23 cellular contexts compared by ENCODE assay signal in the genomic region with DNA sequence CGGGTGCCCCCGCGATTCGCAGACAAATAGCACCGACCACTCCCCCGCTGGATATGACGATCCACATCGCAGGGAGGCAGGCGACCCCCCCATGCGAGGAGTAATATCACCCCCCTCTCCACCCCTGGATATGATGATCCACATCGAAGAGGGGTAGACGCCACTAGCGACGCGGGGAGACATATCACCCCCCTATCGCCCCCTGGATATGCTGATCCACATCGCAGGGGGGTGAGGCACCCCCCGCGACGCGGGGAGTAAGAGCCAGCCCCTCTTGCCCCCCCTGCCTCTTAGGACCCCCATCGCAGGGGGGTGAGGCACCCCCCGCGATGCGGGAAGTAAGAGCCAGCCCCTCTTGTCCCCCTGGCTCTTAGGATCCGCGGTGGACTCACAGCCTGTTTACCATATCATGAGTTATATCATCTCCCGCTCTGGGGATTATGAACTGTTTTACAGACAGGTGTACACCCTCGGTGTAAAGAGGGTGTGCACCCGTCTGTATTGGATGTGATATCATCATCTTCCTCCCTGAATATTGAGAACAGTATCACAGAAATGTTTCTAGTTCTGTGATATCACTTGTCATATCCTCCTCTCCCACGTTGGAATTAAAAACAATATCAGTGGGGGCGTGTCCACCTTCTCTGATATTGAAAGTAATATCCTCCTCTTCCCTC. TPM values are rescaled to one million over a fixed set of nuclear protein-coding genes. Genes with fewer than 3 reads are reported as not detected.
"Had no signal": no experiment of that assay in that cellular context is flagged by ENCODE, and none has a peak within 500 bp of the region (broad histone marks: within the 10 kb centered on the region; RNA-seq: fewer than 3 reads in every experiment).

No MANE protein-coding gene starts in this region.

- H3K36me3 Mint-ChIP-seq: immature natural killer cell had no signal

- H3K4me1 Mint-ChIP-seq: immature natural killer cell had no signal

- ATAC-seq: activated CD4-positive, CD25-positive, alpha-beta regulatory T cell treated with anti-CD3 and anti-CD28 coated beads, Interleukin-2, amount 50 U/mL, for 24 hours; left lobe of liver; lower lobe of right lung; mucosa of descending colon; right lobe of liver had no signal

- H3K9me3 ChIP-seq: colonic mucosa, esophagus muscularis mucosa, lower lobe of right lung, mucosa of descending colon, right lobe of liver, upper lobe of left lung had no signal

- H3K9me3 Mint-ChIP-seq: immature natural killer cell had no signal

- DNase-seq: activated CD4-positive, alpha-beta T cell treated with anti-CD3 and anti-CD28 coated beads, Interleukin-2, amount 50 U/mL, for 4 hours; activated T-cell treated with anti-CD3 and anti-CD28 coated beads for 4 hours; amygdala; colonic mucosa; dorsolateral prefrontal cortex; glutamatergic neuron; immature natural killer cell; lower lobe of right lung; mesendoderm; mucosa of descending colon; occipital lobe; right lobe of liver; stimulated activated CD4-positive, alpha-beta T cell treated with anti-CD3 and anti-CD28 coated beads, Interleukin-15, amount 100 ng/mL, for 24 hours; stimulated activated naive CD4-positive, alpha-beta T cell had no signal

- H3K4me3 Mint-ChIP-seq: immature natural killer cell had no signal

- H3K27ac Mint-ChIP-seq: immature natural killer cell had no signal

RNA-seq across cellular contexts. Expression of a gene that starts 22.7 kb away (rescaled TPM):
- total RNA-seq: bronchial epithelial cell; esophagus muscularis mucosa; hepatocyte; kidney epithelial cell; left lobe of liver; lower lobe of right lung; right lobe of liver; subcutaneous adipose tissue; T-helper 2 cell treated with Interferon-gamma antibody and Interleukin-4, amounts not matched to agents 100 ng/mL and 5 ng/mL, for 36 hours; upper lobe of left lung had no signal
